Comparison of ENCODE assay signal across 8 cellular contexts in genomic region chr3:49092948-49093852, GRCh38. TPM values are rescaled to one million over a fixed set of nuclear protein-coding genes. Genes with fewer than 3 reads are reported as not detected.
DNase-seq lines count a peak whose midpoint lies in the region; ATAC-seq and TF ChIP-seq lines count a peak whose summit lies in the region.

No MANE protein-coding gene starts in this region.

- TF ChIP-seq CTCF in foreskin keratinocyte (conservative IDR thresholded peaks at IDR 0.05): no peak

- peak overlapping the region; percentile 68 for H3K4me3 ChIP-seq in neuron (ENCODE audit: low read length)
- peak overlapping the region; percentile 82 to 90 for H3K4me3 ChIP-seq in stomach smooth muscle (ENCODE audit: low read length in 2 of 2)

- in situ Hi-C loops in Caki2 (cut with HindIII; ENCODE audit: low pct_unique_long_range_greater_than_20kb, low sequenced_read_pairs): no loop called here

- DNase-seq in Caki2 (ENCODE audit: low read depth) (peak; percentile 73), HT1080 (ENCODE audit: low read depth) (peak; percentile 84), RKO (ENCODE audit: low spot score) (peak; percentile 88), activated gamma-delta T cell (lab: John Stamatoyannopoulos, UW) (peak; percentile 76), foreskin keratinocyte (peak; percentile 42 to 72)

- H3K9me3 ChIP-seq in neuron (ENCODE audit: low read length): no peaks in the 10 kb centered on the region
- no peaks in the 10 kb centered on the region for H3K9me3 ChIP-seq in stomach smooth muscle (ENCODE audit: control insufficient read depth in 2 of 2, low read length in 2 of 2)

- peak overlapping the region; percentile 84 for H3K27ac ChIP-seq in foreskin keratinocyte
- H3K27ac ChIP-seq in stomach smooth muscle (ENCODE audit: low read length): peak overlapping the region; percentile 97

- H3K36me3 ChIP-seq in neuron (ENCODE audit: insufficient read depth, low read length): peaks cover 31% of the 10 kb centered on the region
- peaks cover 6 to 14% of the 10 kb centered on the region in 2 donors for H3K36me3 ChIP-seq in stomach smooth muscle (ENCODE audit: control insufficient read depth in 2 of 2, insufficient read depth in 2 of 2, low read length in 2 of 2)

- H3K9ac ChIP-seq in stomach smooth muscle (ENCODE audit: low read length in 2 of 2): peak overlapping the region; percentile 84 to 86

- ATAC-seq in GM21367 (IDR thresholded peaks at IDR 0.05; ENCODE audit: unreplicated experiment) (peak; percentile 26), foreskin keratinocyte (peak; percentile 20)

- peaks cover 7% of the 10 kb centered on the region for H3K4me1 ChIP-seq in foreskin keratinocyte
- H3K4me1 ChIP-seq in neuron (ENCODE audit: insufficient read depth, low read length): peaks cover 14% of the 10 kb centered on the region
- peaks cover 17% of the 10 kb centered on the region for H3K4me1 ChIP-seq in stomach smooth muscle (ENCODE audit: control insufficient read depth, insufficient read depth, low read length)

- H3K27me3 ChIP-seq in foreskin keratinocyte (no peaks in the 10 kb centered on the region), neuron (ENCODE audit: insufficient read depth, low read length) (no peaks in the 10 kb centered on the region), stomach smooth muscle (ENCODE audit: control insufficient read depth in 1 of 2, insufficient read depth in 2 of 2, low read length in 2 of 2) (no peaks in the 10 kb centered on the region)

- peak overlapping the region; percentile 38 for H2AFZ ChIP-seq in neuron (ENCODE audit: low read depth, low read length)

RNA-seq across cellular contexts. Expression of gene QRICH1, which starts 0.7 kb away (rescaled TPM):
- total RNA-seq in Caki2 (2014; rRNA removed; shearing (Covaris generic); ENCODE audit: low replicate concordance): 88.8 and 107 TPM in 2 replicates
- total RNA-seq in HT1080 (2014; rRNA removed; shearing (Covaris generic)): 69.9 and 100 TPM in 2 replicates
- polyA plus RNA-seq in HT1080 (2015; cell fraction: cytosol; rRNA removed): 60.4 and 62.8 TPM in 2 replicates
- polyA plus RNA-seq in HT1080 (2015; cell fraction: nucleus; rRNA removed): 168 and 229 TPM in 2 replicates
- 61.3 and 64.9 TPM in 2 replicates for total RNA-seq in foreskin keratinocyte
- polyA plus RNA-seq in foreskin keratinocyte: 28.7 and 34.7 TPM in 2 replicates

RNA-seq across cellular contexts. Expression of gene QARS1, which starts 11.4 kb away (rescaled TPM):
- total RNA-seq in Caki2 (2014; rRNA removed; shearing (Covaris generic); ENCODE audit: low replicate concordance): 241 and 326 TPM in 2 replicates
- total RNA-seq in HT1080 (2014; rRNA removed; shearing (Covaris generic)): 233 and 324 TPM in 2 replicates
- polyA plus RNA-seq in HT1080 (2015; cell fraction: cytosol; rRNA removed): 166 and 176 TPM in 2 replicates
- 533 and 557 TPM in 2 replicates for polyA plus RNA-seq in HT1080 (2015; cell fraction: nucleus; rRNA removed)
- 213 and 224 TPM in 2 replicates for total RNA-seq in foreskin keratinocyte
- polyA plus RNA-seq in foreskin keratinocyte: 156 and 159 TPM in 2 replicates

RNA-seq across cellular contexts. Expression of gene USP19, which starts 27.4 kb away (rescaled TPM):
- 37.0 and 42.1 TPM in 2 replicates for total RNA-seq in Caki2 (2014; rRNA removed; shearing (Covaris generic); ENCODE audit: low replicate concordance)
- total RNA-seq in HT1080 (2014; rRNA removed; shearing (Covaris generic)): 76.4 and 77.3 TPM in 2 replicates
- 41.8 and 45.5 TPM in 2 replicates for polyA plus RNA-seq in HT1080 (2015; cell fraction: cytosol; rRNA removed)
- polyA plus RNA-seq in HT1080 (2015; cell fraction: nucleus; rRNA removed): 129 and 136 TPM in 2 replicates
- 28.5 and 29.6 TPM in 2 replicates for total RNA-seq in foreskin keratinocyte
- 13.7 and 14.4 TPM in 2 replicates for polyA plus RNA-seq in foreskin keratinocyte

RNA-seq across cellular contexts. Expression of gene LAMB2, which starts 39.6 kb away (rescaled TPM):
- 98.6 and 112 TPM in 2 replicates for total RNA-seq in Caki2 (2014; rRNA removed; shearing (Covaris generic); ENCODE audit: low replicate concordance)
- total RNA-seq in HT1080 (2014; rRNA removed; shearing (Covaris generic)): 96.4 and 98.1 TPM in 2 replicates
- 18.0 and 20.7 TPM in 2 replicates for polyA plus RNA-seq in HT1080 (2015; cell fraction: cytosol; rRNA removed)
- 437 and 482 TPM in 2 replicates for polyA plus RNA-seq in HT1080 (2015; cell fraction: nucleus; rRNA removed)
- 120 and 153 TPM in 2 replicates for total RNA-seq in foreskin keratinocyte
- polyA plus RNA-seq in foreskin keratinocyte: 97.2 and 133 TPM in 2 replicates

Comparison
In these comparisons a context has a peak if more than half of its experiments do, and no peak if none do; other contexts are left out.
1. Peak in every context shown above with its lines: DNase-seq, ATAC-seq, H3K4me3 ChIP-seq and H3K27ac ChIP-seq.